In the genomic region with DNA sequence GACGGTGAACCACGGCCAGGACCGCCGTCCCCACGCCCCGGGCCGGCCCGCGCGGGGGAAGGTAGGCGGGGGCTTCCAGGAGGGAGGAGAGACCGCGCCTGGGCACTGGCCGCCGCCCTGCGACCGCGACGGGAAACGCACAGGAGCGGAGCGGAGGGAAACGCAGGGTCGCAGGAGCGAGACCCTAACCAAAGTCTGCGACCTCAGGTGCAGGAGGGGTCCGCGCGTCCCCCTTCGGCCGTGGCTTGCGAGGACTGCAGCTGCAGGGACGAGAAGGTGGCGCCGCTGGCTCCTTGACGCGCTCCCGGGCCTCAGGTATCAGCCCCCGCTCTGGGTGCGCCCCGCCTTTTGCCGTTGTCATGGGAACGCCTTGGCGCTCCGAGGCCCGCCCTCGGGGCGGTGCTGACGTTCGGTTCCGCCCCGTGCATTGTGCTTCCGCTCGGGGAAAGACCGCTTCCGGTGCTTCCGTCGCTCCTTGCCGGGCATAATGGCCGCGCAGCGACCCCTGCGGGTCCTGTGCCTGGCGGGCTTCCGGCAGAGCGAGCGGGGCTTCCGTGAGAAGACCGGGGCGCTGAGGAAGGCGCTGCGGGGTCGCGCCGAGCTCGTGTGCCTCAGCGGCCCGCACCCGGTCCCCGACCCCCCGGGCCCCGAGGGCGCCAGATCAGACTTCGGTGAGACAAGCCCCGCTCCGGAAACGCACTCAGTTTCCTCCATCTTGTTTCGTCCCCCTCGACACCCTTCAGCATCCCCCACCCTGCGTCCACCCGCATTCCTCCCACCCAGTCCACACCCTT, we compare ENCODE assay signal across 8 cellular contexts. TPM values are rescaled to one million over a fixed set of nuclear protein-coding genes. Genes with fewer than 3 reads are reported as not detected.
DNase-seq lines count a peak whose midpoint lies in the region; ATAC-seq and TF ChIP-seq lines count a peak whose summit lies in the region.

A gene (plus strand): TSS at position 462 of the 794 bp plus-strand sequence. CDS start 26 bp downstream, at position 488.

- H3K4me3 ChIP-seq in GM06990 (replicated peaks; ENCODE audit: low read depth, low read length) (peak within 1 kb of the TSS; percentile 92), thymus (ENCODE audit: low read length) (peak within 1 kb of the TSS; percentile 76)

- peaks cover 10% of the 10 kb centered on the region for H3K36me3 Mint-ChIP-seq in activated naive CD4-positive, alpha-beta T cell treated with anti-CD3 and anti-CD28 coated beads, Interleukin-2, amount 50 U/mL, for 24 hours
- peaks cover 16% of the 10 kb centered on the region for H3K36me3 Mint-ChIP-seq in osteocyte (ENCODE audit: unreplicated experiment)

- H3K36me3 ChIP-seq in GM06990 (ENCODE audit: control insufficient read depth, insufficient read depth, low read length) (peaks cover 14% of the 10 kb centered on the region), thymus (ENCODE audit: control insufficient read depth, insufficient read depth) (peaks cover 17% of the 10 kb centered on the region)

- 1% methylated on average over 90 of the region's 91 CpGs for WGBS in thymus

- DNase-seq in GM06990 (ENCODE audit: extremely low read depth, insufficient read length): peak; percentile 97
- DNase-seq in HEK293T (ENCODE audit: extremely low spot score): peak; percentile 96
- peak; percentile 90 for DNase-seq in NAMALWA (ENCODE audit: low spot score)
- peak; percentile 48 for DNase-seq in glomerular endothelial cell (ENCODE audit: extremely low read depth, low read depth, low spot score)
- peak; percentile 99 for DNase-seq in osteocyte (ENCODE audit: extremely low spot score, unreplicated experiment)

- ATAC-seq in SK-N-SH treated with all-trans-retinoic acid at 6 μM for 48 hours: peak; percentile 89

- POLR2A ChIA-PET in HEK293T (lab: Yijun Ruan, JAX): no interaction called here

- H3K27ac ChIP-seq in thymus (ENCODE audit: low read depth): peak within 1 kb of the TSS; percentile 92

- TF ChIP-seq CTCF in GM06990 (IDR thresholded peaks at IDR 0.05; ENCODE audit: insufficient read depth, low read length, poor library complexity, severe bottlenecking) (peak; percentile 53), osteocyte (IDR thresholded peaks at IDR 0.05) (peak; percentile 57)

- H3K4me3 Mint-ChIP-seq in activated naive CD4-positive, alpha-beta T cell treated with anti-CD3 and anti-CD28 coated beads, Interleukin-2, amount 50 U/mL, for 24 hours: peak within 1 kb of the TSS; percentile 96
- peak within 1 kb of the TSS; percentile 90 for H3K4me3 Mint-ChIP-seq in osteocyte (ENCODE audit: unreplicated experiment)

- peak within 1 kb of the TSS; percentile 95 for H3K27ac Mint-ChIP-seq in activated naive CD4-positive, alpha-beta T cell treated with anti-CD3 and anti-CD28 coated beads, Interleukin-2, amount 50 U/mL, for 24 hours
- peak within 1 kb of the TSS; percentile 95 for H3K27ac Mint-ChIP-seq in osteocyte (ENCODE audit: unreplicated experiment)

- no peaks in the 10 kb centered on the region for H3K9me3 ChIP-seq in thymus (ENCODE audit: control insufficient read depth)

- peaks cover 15% of the 10 kb centered on the region for H3K4me1 ChIP-seq in thymus (ENCODE audit: control insufficient read depth, insufficient read depth, low read length)

- peaks cover 17% of the 10 kb centered on the region for H3K4me1 Mint-ChIP-seq in activated naive CD4-positive, alpha-beta T cell treated with anti-CD3 and anti-CD28 coated beads, Interleukin-2, amount 50 U/mL, for 24 hours
- peaks cover 23% of the 10 kb centered on the region for H3K4me1 Mint-ChIP-seq in osteocyte (ENCODE audit: unreplicated experiment)

- H3K9me3 Mint-ChIP-seq in activated naive CD4-positive, alpha-beta T cell treated with anti-CD3 and anti-CD28 coated beads, Interleukin-2, amount 50 U/mL, for 24 hours: no peaks in the 10 kb centered on the region
- H3K9me3 Mint-ChIP-seq in osteocyte (ENCODE audit: unreplicated experiment): no peaks in the 10 kb centered on the region

- CTCF ChIA-PET in HEK293T (lab: Yijun Ruan, JAX): interaction anchor here (1.6 kb wide), 1 partner anchor 133 kb away, joined by 6 read pairs; no protein-coding TSS in a partner anchor

- H3K27me3 Mint-ChIP-seq in activated naive CD4-positive, alpha-beta T cell treated with anti-CD3 and anti-CD28 coated beads, Interleukin-2, amount 50 U/mL, for 24 hours: no peaks in the 10 kb centered on the region
- H3K27me3 Mint-ChIP-seq in osteocyte (ENCODE audit: unreplicated experiment): no peaks in the 10 kb centered on the region

- no peaks in the 10 kb centered on the region for H3K27me3 ChIP-seq in GM06990 (replicated peaks; ENCODE audit: control insufficient read depth, insufficient read depth, low read length)
- H3K27me3 ChIP-seq in thymus (ENCODE audit: control insufficient read depth, insufficient read depth): no peaks in the 10 kb centered on the region

TF ChIP-seq in HEK293T, 16 proteins besides CTCF, POLR2A, EP300 and RAD21:
- TF ChIP-seq, protein P1, sequence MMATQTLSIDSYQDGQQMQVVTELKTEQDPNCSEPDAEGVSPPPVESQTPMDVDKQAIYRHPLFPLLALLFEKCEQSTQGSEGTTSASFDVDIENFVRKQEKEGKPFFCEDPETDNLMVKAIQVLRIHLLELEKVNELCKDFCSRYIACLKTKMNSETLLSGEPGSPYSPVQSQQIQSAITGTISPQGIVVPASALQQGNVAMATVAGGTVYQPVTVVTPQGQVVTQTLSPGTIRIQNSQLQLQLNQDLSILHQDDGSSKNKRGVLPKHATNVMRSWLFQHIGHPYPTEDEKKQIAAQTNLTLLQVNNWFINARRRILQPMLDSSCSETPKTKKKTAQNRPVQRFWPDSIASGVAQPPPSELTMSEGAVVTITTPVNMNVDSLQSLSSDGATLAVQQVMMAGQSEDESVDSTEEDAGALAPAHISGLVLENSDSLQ (IDR thresholded peaks at IDR 0.05): peak; percentile 54; the same call in 1 of the 2 replicates
- no peak for TF ChIP-seq BHLHE40 (IDR thresholded peaks at IDR 0.05; ENCODE audit: borderline replicate concordance)
- TF ChIP-seq SUZ12 (IDR thresholded peaks at IDR 0.05): no peak
- TF ChIP-seq FOXK2 (IDR thresholded peaks at IDR 0.05): no peak
- TF ChIP-seq HDGF (IDR thresholded peaks at IDR 0.05; ENCODE audit: borderline replicate concordance): peak; percentile 62; the same call in 1 of the 2 replicates
- TF ChIP-seq ELF4 (IDR thresholded peaks at IDR 0.05): peak; percentile 72
- no peak for TF ChIP-seq NFRKB (IDR thresholded peaks at IDR 0.05)

TF ChIP-seq in SK-N-SH treated with all-trans-retinoic acid at 6 μM for 48 hours, 23 proteins besides CTCF, POLR2A, EP300 and RAD21:
- TF ChIP-seq RARB (CRISPR knock-in tag; IDR thresholded peaks at IDR 0.05) (no peak), ESRRG (CRISPR knock-in tag; IDR thresholded peaks at IDR 0.05) (no peak), ZNF70 (CRISPR knock-in tag; IDR thresholded peaks at IDR 0.05) (0 out of 2 replicates have a peak, but pooled peaks have one; percentile 17), ARNTL (CRISPR knock-in tag; IDR thresholded peaks at IDR 0.05; ENCODE audit: borderline replicate concordance, low read depth) (no peak), GLIS3 (CRISPR knock-in tag; IDR thresholded peaks at IDR 0.05) (peak; percentile 37; the same call in 1 of the 2 replicates), SNAI2 (CRISPR knock-in tag; IDR thresholded peaks at IDR 0.05) (no peak), ZC3H10 (CRISPR knock-in tag; IDR thresholded peaks at IDR 0.05) (peak; percentile 60; the same call in 1 of the 2 replicates), TOX (CRISPR knock-in tag; IDR thresholded peaks at IDR 0.05; ENCODE audit: borderline replicate concordance) (no peak)
- TF ChIP-seq, protein P2, sequence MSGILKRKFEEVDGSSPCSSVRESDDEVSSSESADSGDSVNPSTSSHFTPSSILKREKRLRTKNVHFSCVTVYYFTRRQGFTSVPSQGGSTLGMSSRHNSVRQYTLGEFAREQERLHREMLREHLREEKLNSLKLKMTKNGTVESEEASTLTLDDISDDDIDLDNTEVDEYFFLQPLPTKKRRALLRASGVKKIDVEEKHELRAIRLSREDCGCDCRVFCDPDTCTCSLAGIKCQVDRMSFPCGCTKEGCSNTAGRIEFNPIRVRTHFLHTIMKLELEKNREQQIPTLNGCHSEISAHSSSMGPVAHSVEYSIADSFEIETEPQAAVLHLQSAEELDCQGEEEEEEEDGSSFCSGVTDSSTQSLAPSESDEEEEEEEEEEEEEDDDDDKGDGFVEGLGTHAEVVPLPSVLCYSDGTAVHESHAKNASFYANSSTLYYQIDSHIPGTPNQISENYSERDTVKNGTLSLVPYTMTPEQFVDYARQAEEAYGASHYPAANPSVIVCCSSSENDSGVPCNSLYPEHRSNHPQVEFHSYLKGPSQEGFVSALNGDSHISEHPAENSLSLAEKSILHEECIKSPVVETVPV (CRISPR knock-in tag; IDR thresholded peaks at IDR 0.05): no peak
- TF ChIP-seq, protein P3, sequence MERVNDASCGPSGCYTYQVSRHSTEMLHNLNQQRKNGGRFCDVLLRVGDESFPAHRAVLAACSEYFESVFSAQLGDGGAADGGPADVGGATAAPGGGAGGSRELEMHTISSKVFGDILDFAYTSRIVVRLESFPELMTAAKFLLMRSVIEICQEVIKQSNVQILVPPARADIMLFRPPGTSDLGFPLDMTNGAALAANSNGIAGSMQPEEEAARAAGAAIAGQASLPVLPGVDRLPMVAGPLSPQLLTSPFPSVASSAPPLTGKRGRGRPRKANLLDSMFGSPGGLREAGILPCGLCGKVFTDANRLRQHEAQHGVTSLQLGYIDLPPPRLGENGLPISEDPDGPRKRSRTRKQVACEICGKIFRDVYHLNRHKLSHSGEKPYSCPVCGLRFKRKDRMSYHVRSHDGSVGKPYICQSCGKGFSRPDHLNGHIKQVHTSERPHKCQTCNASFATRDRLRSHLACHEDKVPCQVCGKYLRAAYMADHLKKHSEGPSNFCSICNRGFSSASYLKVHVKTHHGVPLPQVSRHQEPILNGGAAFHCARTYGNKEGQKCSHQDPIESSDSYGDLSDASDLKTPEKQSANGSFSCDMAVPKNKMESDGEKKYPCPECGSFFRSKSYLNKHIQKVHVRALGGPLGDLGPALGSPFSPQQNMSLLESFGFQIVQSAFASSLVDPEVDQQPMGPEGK (CRISPR knock-in tag; IDR thresholded peaks at IDR 0.05; ENCODE audit: borderline replicate concordance): no peak

RNA-seq across cellular contexts. Expression of the gene that starts here (rescaled TPM):
- total RNA-seq in glomerular endothelial cell (60.8 and 76.1 TPM in 2 replicates), osteocyte (33.2 and 35.9 TPM in 2 replicates)
- 81.8 TPM for polyA plus RNA-seq in thymus

Comparison
In these comparisons a context has a peak if more than half of its experiments do, and no peak if none do; other contexts are left out.
1. Peak in every context shown above with its lines: DNase-seq, ATAC-seq, H3K4me3 ChIP-seq and H3K27ac ChIP-seq.
2. DNase-seq: peak in every context shown above with its lines; median percentile 99 in osteocyte; 97 in GM06990; 96 in HEK293T; 90 in NAMALWA; 48 in glomerular endothelial cell.